In the genomic region with DNA sequence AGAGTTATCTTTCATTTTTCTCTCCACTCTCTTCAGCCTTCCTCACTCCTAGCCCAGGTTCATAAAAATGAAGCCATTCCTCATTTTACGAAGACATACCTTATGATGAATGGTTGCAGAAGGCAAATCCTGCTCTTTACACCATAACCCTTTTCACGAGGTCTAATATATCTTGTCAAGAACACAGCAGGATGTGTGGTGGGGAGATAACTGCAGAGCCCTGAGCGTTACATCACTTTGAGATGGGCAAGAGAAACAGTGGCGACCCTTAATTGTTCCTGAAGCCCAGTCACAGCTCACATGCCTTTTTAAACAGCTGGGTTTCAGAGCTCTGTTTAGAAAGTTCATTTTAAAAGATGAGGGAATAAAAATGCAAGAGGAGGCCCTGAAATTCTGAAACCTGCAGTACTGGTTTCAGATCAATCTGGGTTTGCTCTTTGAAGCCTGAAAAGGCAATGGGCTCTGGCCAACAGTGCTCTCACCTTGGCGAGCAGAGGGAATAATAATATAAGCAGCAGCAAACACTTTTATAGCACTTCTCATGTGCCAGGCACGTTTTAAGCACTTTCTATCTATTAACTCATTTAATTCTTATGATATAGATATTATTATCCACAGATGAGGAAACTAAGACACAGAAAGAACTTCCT, we compare ENCODE assay signal across 15 cellular contexts. TPM values are rescaled to one million over a fixed set of nuclear protein-coding genes. Genes with fewer than 3 reads are reported as not detected.
A peak's percentile ranks its signal among the peaks of the same experiment; 100 is the strongest.
DNase-seq lines count a peak whose midpoint lies in the region; ATAC-seq and TF ChIP-seq lines count a peak whose summit lies in the region.
"Had no signal": no experiment of that assay in that cellular context is flagged by ENCODE, and none has a peak within 500 bp of the region (broad histone marks: within the 10 kb centered on the region; RNA-seq: fewer than 3 reads in every experiment).

No MANE protein-coding gene starts in this region.

- DNase-seq in right cardiac atrium, result no peak
- no peak for DNase-seq in Right ventricle myocardium inferior (ENCODE audit: missing footprints)
- DNase-seq in T-helper 2 cell treated with Interferon-gamma antibody and Interleukin-4, amounts not matched to agents 5 μg/mL and 100 μg/mL, for 36 hours (ENCODE audit: low spot score), result no peak
- DNase-seq in erythroblast (lab: John Stamatoyannopoulos, UW), result peak; percentile 87 to 90
- DNase-seq in transverse colon, result no peak
- no peak for DNase-seq in GM20000 (ENCODE audit: low spot score)
- no peak for DNase-seq in upper lobe of right lung
- DNase-seq: NCI-H146; NCI-H748 treated with DMSO at 0.1 percent for 48 hours; SIG-M5; stimulated activated CD4-positive, alpha-beta T cell treated with anti-CD3 and anti-CD28 coated beads, Interleukin-4, amount 100 ng/mL, for 4 hours had no signal

- no peak for TF ChIP-seq EP300 in transverse colon (IDR thresholded peaks at IDR 0.05; ENCODE audit: low read depth)

- H3K4me3 Mint-ChIP-seq in T-helper 2 cell treated with Interferon-gamma antibody and Interleukin-4, amounts not matched to agents 5 μg/mL and 100 μg/mL, for 36 hours, result peak overlapping the region; percentile 61
- H3K4me3 Mint-ChIP-seq: dendritic cell treated with granulocyte-macrophage colony-stimulating factor and Interleukin-4, amounts not matched to agents 40 ng/mL and 50 ng/mL, for 4 days had no signal

- TF ChIP-seq CTCF in transverse colon (IDR thresholded peaks at IDR 0.05), result no peak
- no peak for TF ChIP-seq CTCF in GM20000 (IDR thresholded peaks at IDR 0.05; ENCODE audit: extremely low read depth, missing control alignments)
- no peak for TF ChIP-seq CTCF in upper lobe of right lung (IDR thresholded peaks at IDR 0.05)

- TF ChIP-seq POLR2A in erythroblast (IDR thresholded peaks at IDR 0.05; ENCODE audit: low read length), result peak; percentile 40
- TF ChIP-seq POLR2A in transverse colon (IDR thresholded peaks at IDR 0.05), result no peak

- H3K9me3 ChIP-seq in right cardiac atrium (ENCODE audit: control insufficient read depth, low read length) (no peaks in the 10 kb centered on the region), transverse colon (no peaks in the 10 kb centered on the region), upper lobe of right lung (no peaks in the 10 kb centered on the region)

- WGBS in right cardiac atrium, result 49% methylated on average over 6 of the region's 6 CpGs
- 52 to 58% methylated on average over 5 to 6 of the region's 6 CpGs for WGBS in transverse colon (ENCODE audit: low coverage in 1 of 2), 2 donors

- intact Hi-C loops in right cardiac atrium (cut with DNase I), result no loop called here
- intact Hi-C loops in Right ventricle myocardium inferior (cut with DNase I), result loop anchor here (5.0 kb wide), 2 partner anchors 34 to 54 kb away; partner anchors contain the start of gene SLC35B1
- intact Hi-C loops in transverse colon (cut with DNase I; ENCODE audit: low total_unique reads), result no loop called here
- intact Hi-C loops in upper lobe of right lung (cut with DNase I), result loop anchor here (5.0 kb wide), 1 partner anchor 44 kb away; no protein-coding TSS in a partner anchor

- ATAC-seq in right cardiac atrium, result no peak
- no peak for ATAC-seq in Right ventricle myocardium inferior
- no peak for ATAC-seq in upper lobe of right lung
- ATAC-seq in GM18867 (IDR thresholded peaks at IDR 0.05; ENCODE audit: unreplicated experiment), result no peak
- ATAC-seq: HCT116, WTC11 had no signal

- H3K36me3 Mint-ChIP-seq in T-helper 2 cell treated with Interferon-gamma antibody and Interleukin-4, amounts not matched to agents 5 μg/mL and 100 μg/mL, for 36 hours (ENCODE audit: low read depth), result peaks cover 35% of the 10 kb centered on the region

- H3K36me3 ChIP-seq in transverse colon (no peaks in the 10 kb centered on the region), upper lobe of right lung (no peaks in the 10 kb centered on the region)

- no peaks in the 10 kb centered on the region for H3K27me3 ChIP-seq in right cardiac atrium (ENCODE audit: control insufficient read depth, insufficient read depth)
- no peaks in the 10 kb centered on the region for H3K27me3 ChIP-seq in transverse colon
- no peaks in the 10 kb centered on the region for H3K27me3 ChIP-seq in upper lobe of right lung

- H3K27me3 Mint-ChIP-seq in T-helper 2 cell treated with Interferon-gamma antibody and Interleukin-4, amounts not matched to agents 5 μg/mL and 100 μg/mL, for 36 hours (ENCODE audit: low read depth), result peaks cover 16% of the 10 kb centered on the region
- H3K27me3 Mint-ChIP-seq: dendritic cell treated with granulocyte-macrophage colony-stimulating factor and Interleukin-4, amounts not matched to agents 40 ng/mL and 50 ng/mL, for 4 days had no signal

- H3K9me3 Mint-ChIP-seq in T-helper 2 cell treated with Interferon-gamma antibody and Interleukin-4, amounts not matched to agents 5 μg/mL and 100 μg/mL, for 36 hours, result no peaks in the 10 kb centered on the region
- H3K9me3 Mint-ChIP-seq: dendritic cell treated with granulocyte-macrophage colony-stimulating factor and Interleukin-4, amounts not matched to agents 40 ng/mL and 50 ng/mL, for 4 days had no signal

- H3K4me3 ChIP-seq in right cardiac atrium (ENCODE audit: low read length) (no peak overlapping the region), transverse colon (no peak overlapping the region), upper lobe of right lung (no peak overlapping the region)

- peaks cover 52% of the 10 kb centered on the region for H3K4me1 Mint-ChIP-seq in T-helper 2 cell treated with Interferon-gamma antibody and Interleukin-4, amounts not matched to agents 5 μg/mL and 100 μg/mL, for 36 hours (ENCODE audit: low read depth)

- H3K27ac ChIP-seq in right cardiac atrium (ENCODE audit: low read length) (peak overlapping the region; percentile 18), transverse colon (peak overlapping the region; percentile 26 to 90 (median 88)), upper lobe of right lung (no peak overlapping the region)

- peaks cover 2% of the 10 kb centered on the region for H3K4me1 ChIP-seq in right cardiac atrium (ENCODE audit: control insufficient read depth, insufficient read depth, low read length)
- H3K4me1 ChIP-seq in transverse colon, result peaks cover 7 to 42% (median 9%) of the 10 kb centered on the region in 4 donors
- peaks cover 4% of the 10 kb centered on the region for H3K4me1 ChIP-seq in upper lobe of right lung

- H3K27ac Mint-ChIP-seq in T-helper 2 cell treated with Interferon-gamma antibody and Interleukin-4, amounts not matched to agents 5 μg/mL and 100 μg/mL, for 36 hours, result peak overlapping the region; percentile 55
- H3K27ac Mint-ChIP-seq: dendritic cell treated with granulocyte-macrophage colony-stimulating factor and Interleukin-4, amounts not matched to agents 40 ng/mL and 50 ng/mL, for 4 days had no signal

- in situ Hi-C loops in transverse colon (cut with MboI; ENCODE audit: low pct_ligation_motif_present in 1 of 4, low pct_unique_long_range_greater_than_20kb in 1 of 4, low sequenced_read_pairs in 3 of 4), result no loop called here

RNA-seq across cellular contexts. Expression of gene FAM117A, which starts 2.9 kb away (rescaled TPM):
- 10 to 100 TPM in 3 of 4 donors, 1 to 10 TPM in 1; 9.9 to 22.8 (median 17.5) TPM for total RNA-seq in right cardiac atrium
- polyA plus RNA-seq in right cardiac atrium, result 16.9 TPM
- total RNA-seq in Right ventricle myocardium inferior, result 10.3 TPM
- 10 to 100 TPM in 2 of 4 donors, 1 to 10 TPM in 2; 8.6 to 14.6 (median 10.7) TPM for total RNA-seq in transverse colon
- 11.8 TPM for total RNA-seq in upper lobe of right lung

RNA-seq across cellular contexts. Expression of gene KAT7, which starts 27.4 kb away (rescaled TPM):
- total RNA-seq in right cardiac atrium (10 to 100 TPM; 55.8 to 68.2 (median 57.2) TPM), Right ventricle myocardium inferior (45.4 TPM), transverse colon (10 to 100 TPM; 21.3 to 54.2 (median 32.8) TPM), upper lobe of right lung (61.4 TPM)
- 17.5 TPM for polyA plus RNA-seq in right cardiac atrium

RNA-seq across cellular contexts. Expression of gene SLC35B1, which starts 53.3 kb away (rescaled TPM):
- total RNA-seq in right cardiac atrium (10 to 100 TPM; 48.6 to 75.5 (median 56.2) TPM), Right ventricle myocardium inferior (59.3 TPM), transverse colon (10 to 100 TPM; 23.5 to 73.3 (median 56.2) TPM), upper lobe of right lung (48.1 TPM)
- polyA plus RNA-seq in right cardiac atrium, result 56.1 TPM

Comparison
In these comparisons a context has a peak if more than half of its experiments do, and no peak if none do; other contexts are left out.
1. intact Hi-C loops: an anchor here in Right ventricle myocardium inferior (5.0 kb wide) and upper lobe of right lung (5.0 kb wide); none called in right cardiac atrium and transverse colon.
2. DNase-seq: peak in erythroblast (2 of 2); none in right cardiac atrium (0 of 3), Right ventricle myocardium inferior (single experiment), T-helper 2 cell treated with Interferon-gamma antibody and Interleukin-4, amounts not matched to agents 5 μg/mL and 100 μg/mL, for 36 hours (single experiment), transverse colon (single experiment), GM20000 (single experiment) and upper lobe of right lung (single experiment).